In genomic region chrX:132834741-132835140, GRCh38 we compare ENCODE assay signal across 29 cellular contexts.
"Had no signal": no experiment of that assay in that cellular context is flagged by ENCODE, and none has a peak within 500 bp of the region (broad histone marks: within the 10 kb centered on the region; RNA-seq: fewer than 3 reads in every experiment).

No MANE protein-coding gene starts in this region.

- H3K27ac ChIP-seq: hepatocyte, lower lobe of right lung, neural progenitor cell, neutrophil, parathyroid adenoma, psoas muscle, right atrium auricular region, right lobe of liver, tibial nerve, uterus had no signal

- DNase-seq: kidney glomerular epithelial cell; left cardiac atrium; lower lobe of right lung; mammary epithelial cell; mesenchymal stem cell; naive thymus-derived CD8-positive, alpha-beta T cell; nephron progenitor cell; occipital lobe; psoas muscle; right lobe of liver; stimulated activated CD4-positive, alpha-beta T cell treated with anti-CD3 and anti-CD28 coated beads, Interleukin-1b, Interleukin-23, amount 100 ng/mL, for 48 hours; stimulated activated CD4-positive, alpha-beta T cell treated with anti-CD3 and anti-CD28 coated beads, Interleukin-2, amount 100 ng/mL, for 48 hours; stimulated activated CD4-positive, alpha-beta T cell treated with anti-CD3 and anti-CD28 coated beads, Interleukin-4, amount 100 ng/mL, for 4 hours; stimulated activated CD8-positive, alpha-beta memory T cell treated with anti-CD3 and anti-CD28 coated beads, Interleukin-4, amount 100 ng/mL, for 48 hours; stimulated activated naive CD4-positive, alpha-beta T cell treated with Interleukin-2 at 50 U/mL for 16 hours; stimulated activated naive CD8-positive, alpha-beta T cell treated with anti-CD3 and anti-CD28 coated beads, Interleukin-15, amount 100 ng/mL, for 72 hours; substantia nigra; uterus had no signal

- H3K4me1 ChIP-seq: lower lobe of right lung, neural progenitor cell, parathyroid adenoma, psoas muscle, right atrium auricular region, right lobe of liver, tibial nerve, uterus had no signal

- H3K4me3 ChIP-seq: hepatocyte, lower lobe of right lung, neural progenitor cell, psoas muscle, right atrium auricular region, right lobe of liver, smooth muscle cell, tibial nerve, uterus had no signal

- H3K27me3 ChIP-seq: hepatocyte, neural progenitor cell, neutrophil, right atrium auricular region had no signal

- H3K79me2 ChIP-seq: hepatocyte, parathyroid adenoma had no signal

- ATAC-seq: left cardiac atrium; left lobe of liver; lower lobe of right lung; naive thymus-derived CD8-positive, alpha-beta T cell; psoas muscle; right lobe of liver; stimulated activated memory B cell treated with anti-CD40 and anti-IgM and Interleukin-4, amounts not matched to agents 10 μg/mL and 1 μg/mL and 100 μg/mL, for 72 hours; stimulated activated naive CD8-positive, alpha-beta T cell treated with anti-CD3 and anti-CD28 coated beads, Interleukin-15, amount 100 ng/mL, for 72 hours had no signal

- H3K9me3 Mint-ChIP-seq: naive thymus-derived CD8-positive, alpha-beta T cell; nephron progenitor cell; neural progenitor cell; stimulated activated memory B cell treated with anti-CD40 and anti-IgM and Interleukin-4, amounts not matched to agents 10 μg/mL and 1 μg/mL and 100 μg/mL, for 72 hours; stimulated activated naive CD8-positive, alpha-beta T cell treated with anti-CD3 and anti-CD28 coated beads, Interleukin-15, amount 100 ng/mL, for 72 hours; type B pancreatic cell had no signal

- H3K36me3 ChIP-seq: lower lobe of right lung, neural progenitor cell, neutrophil, right atrium auricular region, right lobe of liver, tibial nerve had no signal

- H3K9me3 ChIP-seq: lower lobe of right lung, neutrophil, psoas muscle, right atrium auricular region, right lobe of liver, tibial nerve, uterus had no signal

- H3K4me1 Mint-ChIP-seq: naive thymus-derived CD8-positive, alpha-beta T cell; stimulated activated memory B cell treated with anti-CD40 and anti-IgM and Interleukin-4, amounts not matched to agents 10 μg/mL and 1 μg/mL and 100 μg/mL, for 72 hours; stimulated activated naive CD8-positive, alpha-beta T cell treated with anti-CD3 and anti-CD28 coated beads, Interleukin-15, amount 100 ng/mL, for 72 hours had no signal

- H3K36me3 Mint-ChIP-seq: naive thymus-derived CD8-positive, alpha-beta T cell; neural progenitor cell; stimulated activated memory B cell treated with anti-CD40 and anti-IgM and Interleukin-4, amounts not matched to agents 10 μg/mL and 1 μg/mL and 100 μg/mL, for 72 hours; type B pancreatic cell had no signal

- FAIRE-seq: keratinocyte had no signal

- H3K27ac Mint-ChIP-seq: naive thymus-derived CD8-positive, alpha-beta T cell; nephron progenitor cell; neural progenitor cell; stimulated activated memory B cell treated with anti-CD40 and anti-IgM and Interleukin-4, amounts not matched to agents 10 μg/mL and 1 μg/mL and 100 μg/mL, for 72 hours; stimulated activated naive CD8-positive, alpha-beta T cell treated with anti-CD3 and anti-CD28 coated beads, Interleukin-15, amount 100 ng/mL, for 72 hours; type B pancreatic cell had no signal

- H3K4me2 ChIP-seq: hepatocyte, neural progenitor cell, smooth muscle cell had no signal

- H3K27me3 Mint-ChIP-seq: naive thymus-derived CD8-positive, alpha-beta T cell; stimulated activated memory B cell treated with anti-CD40 and anti-IgM and Interleukin-4, amounts not matched to agents 10 μg/mL and 1 μg/mL and 100 μg/mL, for 72 hours; stimulated activated naive CD8-positive, alpha-beta T cell treated with anti-CD3 and anti-CD28 coated beads, Interleukin-15, amount 100 ng/mL, for 72 hours; type B pancreatic cell had no signal

- H3K4me3 Mint-ChIP-seq: naive thymus-derived CD8-positive, alpha-beta T cell; nephron progenitor cell; neural progenitor cell; stimulated activated memory B cell treated with anti-CD40 and anti-IgM and Interleukin-4, amounts not matched to agents 10 μg/mL and 1 μg/mL and 100 μg/mL, for 72 hours; stimulated activated naive CD8-positive, alpha-beta T cell treated with anti-CD3 and anti-CD28 coated beads, Interleukin-15, amount 100 ng/mL, for 72 hours; type B pancreatic cell had no signal

- H2AFZ ChIP-seq: hepatocyte, neural progenitor cell, parathyroid adenoma had no signal

- H3K9ac ChIP-seq: neural progenitor cell, parathyroid adenoma had no signal
